In the genomic region with DNA sequence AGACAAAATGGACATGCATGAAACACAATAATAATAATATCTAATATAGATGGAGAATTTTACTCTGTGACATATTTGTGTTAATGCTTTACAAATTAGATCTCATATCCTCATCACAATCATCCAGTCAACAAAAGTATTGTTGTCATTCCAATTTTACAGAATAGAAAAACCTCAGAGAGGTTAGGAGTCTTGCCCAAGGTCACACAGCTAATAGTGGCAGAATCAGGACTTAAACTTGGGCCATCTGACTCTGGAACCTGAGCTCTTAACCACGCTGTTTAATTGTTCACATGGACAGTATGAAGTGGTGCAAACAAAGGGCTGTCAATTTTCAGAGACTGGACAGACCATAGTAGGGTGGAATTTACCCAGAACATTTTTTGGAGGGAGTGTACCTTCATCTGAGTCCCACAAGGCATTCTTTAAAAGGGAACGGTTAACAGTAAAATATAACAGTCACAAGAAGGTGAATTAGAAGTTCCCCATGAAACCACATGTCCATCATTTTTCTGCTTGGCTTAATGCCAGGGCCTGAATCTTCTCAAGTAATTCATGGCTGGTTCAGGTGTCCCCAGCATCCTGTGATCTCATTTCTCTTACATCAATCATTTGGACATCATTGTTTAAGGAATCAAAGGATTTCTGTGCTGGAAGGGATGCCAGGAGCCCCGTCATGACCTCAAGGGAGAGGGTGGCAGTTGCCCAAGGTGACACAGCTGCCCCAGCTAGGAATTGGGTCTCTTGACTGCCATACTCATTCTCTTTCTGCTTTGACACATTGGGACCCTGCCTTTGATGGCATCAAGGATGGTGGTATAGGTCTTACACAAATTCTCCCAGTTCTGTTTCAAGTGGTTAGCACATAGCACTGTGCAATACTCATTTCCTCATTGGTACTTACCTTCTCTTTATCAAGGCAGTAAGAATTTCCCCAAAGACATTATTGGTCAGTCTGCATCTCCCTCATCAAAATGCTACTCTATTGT, we compare ENCODE assay signal across 1 cellular context.
A peak's percentile ranks its signal among the peaks of the same experiment; 100 is the strongest.
TF ChIP-seq lines count a peak whose summit lies in the region.

No MANE protein-coding gene starts in this region.

TF ChIP-seq in HepG2, 621 proteins besides CTCF, POLR2A, EP300 and RAD21:
- no peak for TF ChIP-seq SSRP1 (CRISPR knock-in tag; IDR thresholded peaks at IDR 0.05)
- TF ChIP-seq ZNF768 (CRISPR knock-in tag; IDR thresholded peaks at IDR 0.05): peak; percentile 51; the same call in 1 of the 2 replicates
- peak; percentile 31; the same call in 1 of the 2 replicates for TF ChIP-seq ZMYM3 (CRISPR knock-in tag; IDR thresholded peaks at IDR 0.05)
